Comparison of ENCODE assay signal across 8 cellular contexts in genomic region chr5:217860-218456, GRCh38. TPM values are rescaled to one million over a fixed set of nuclear protein-coding genes. Genes with fewer than 3 reads are reported as not detected.
DNase-seq lines count a peak whose midpoint lies in the region; ATAC-seq lines count a peak whose summit lies in the region.

Gene CCDC127 (minus strand): TSS chr5:218153. CDS start chr5:216849, 1,304 bp downstream.
Gene SDHA (plus strand): TSS chr5:218320. CDS start chr5:218356, 36 bp downstream.

- in situ Hi-C loops in KBM-7 (cut with MboI; ENCODE audit: low pct_unique_long_range_greater_than_20kb, low sequenced_read_pairs) = no loop called here

- WGBS in esophagus, 2 donors = 1% methylated on average over 61 to 69 of the region's 69 CpGs

- H3K27me3 ChIP-seq in esophagus (ENCODE audit: control insufficient read depth in 1 of 2, insufficient read depth in 2 of 2, low read length in 2 of 2) (no peaks in the 10 kb centered on the region), mucosa of stomach (ENCODE audit: control insufficient read depth, insufficient read depth, low read length) (no peaks in the 10 kb centered on the region)

- H3K27ac ChIP-seq in esophagus (ENCODE audit: low read depth in 2 of 2, low read length in 1 of 2) = peak within 1 kb of the TSS; percentile 74 to 88

- DNase-seq in DMS79 (lab: John Stamatoyannopoulos, UW) (peak; percentile 73), KBM-7 (peak; percentile 93), OCI-M2 (lab: John Stamatoyannopoulos, UW; ENCODE audit: unreplicated experiment) (peak; percentile 30)
- peak; percentile 99 for DNase-seq in activated T-cell treated with anti-CD3 and anti-CD28 coated beads, Interleukin-2, amount 50 U/mL, for 1 hour
- peak; percentile 92 to 98 for DNase-seq in stimulated activated CD8-positive, alpha-beta memory T cell treated with anti-CD3 and anti-CD28 coated beads, Interleukin-4, amount 100 ng/mL, for 4 hours (ENCODE audit: low read depth in 2 of 2, low spot score in 1 of 2)

- H3K9ac ChIP-seq in mucosa of stomach (ENCODE audit: low read length) = peak within 1 kb of the TSS; percentile 88

- peak; percentile 66 for ATAC-seq in GM21717 (IDR thresholded peaks at IDR 0.05; ENCODE audit: unreplicated experiment)

- H3K4me3 ChIP-seq in esophagus (ENCODE audit: low read depth in 1 of 2, low read length in 2 of 2) (peak within 1 kb of the TSS; percentile 84 to 91), mucosa of stomach (ENCODE audit: low read length) (peak within 1 kb of the TSS; percentile 62)

- no peaks in the 10 kb centered on the region for H3K36me3 ChIP-seq in esophagus (ENCODE audit: control insufficient read depth in 2 of 2, insufficient read depth in 2 of 2, low read length in 1 of 2)
- H3K36me3 ChIP-seq in mucosa of stomach (ENCODE audit: control insufficient read depth, insufficient read depth, low read length) = no peaks in the 10 kb centered on the region

- no peaks in the 10 kb centered on the region for H3K9me3 ChIP-seq in esophagus (ENCODE audit: control insufficient read depth in 2 of 2, insufficient read depth in 1 of 2, low read depth in 1 of 2, low read length in 1 of 2)
- H3K9me3 ChIP-seq in mucosa of stomach (ENCODE audit: control insufficient read depth, low read length) = no peaks in the 10 kb centered on the region

- H3K4me1 ChIP-seq in esophagus (ENCODE audit: control insufficient read depth in 2 of 2, insufficient read depth in 2 of 2, low read length in 1 of 2) (no peaks in the 10 kb centered on the region), mucosa of stomach (ENCODE audit: control insufficient read depth, insufficient read depth, low read length) (no peaks in the 10 kb centered on the region)

RNA-seq across cellular contexts. Expression of gene CCDC127, which starts in this region (rescaled TPM):
- 1 to 10 TPM; 1.4 to 1.7 TPM for polyA plus RNA-seq in esophagus

RNA-seq across cellular contexts. Expression of gene SDHA, which starts in this region (rescaled TPM):
- polyA plus RNA-seq in esophagus = 10 to 100 TPM; 43.7 to 63.1 TPM

Comparison
In these comparisons a context has a peak if more than half of its experiments do, and no peak if none do; other contexts are left out.
1. Peak in every context shown above with its lines: DNase-seq, ATAC-seq, H3K4me3 ChIP-seq and H3K27ac ChIP-seq.
2. DNase-seq: peak in every context shown above with its lines; median percentile 99 in activated T-cell treated with anti-CD3 and anti-CD28 coated beads, Interleukin-2, amount 50 U/mL, for 1 hour; 95 in stimulated activated CD8-positive, alpha-beta memory T cell treated with anti-CD3 and anti-CD28 coated beads, Interleukin-4, amount 100 ng/mL, for 4 hours; 93 in KBM-7; 73 in DMS79; 30 in OCI-M2.